Comparison of ENCODE assay signal across 9 cellular contexts in genomic region chr12:116324684-116325664, GRCh38. TPM values are rescaled to one million over a fixed set of nuclear protein-coding genes. Genes with fewer than 3 reads are reported as not detected.
DNase-seq lines count a peak whose midpoint lies in the region; ATAC-seq and TF ChIP-seq lines count a peak whose summit lies in the region.
"Had no signal": no experiment of that assay in that cellular context is flagged by ENCODE, and none has a peak within 500 bp of the region (broad histone marks: within the 10 kb centered on the region; RNA-seq: fewer than 3 reads in every experiment).

No MANE protein-coding gene starts in this region.

- 95% methylated on average over 5 of the region's 5 CpGs for WGBS in mesenchymal stem cell

- TF ChIP-seq CTCF in GM13976 (IDR thresholded peaks at IDR 0.05; ENCODE audit: borderline replicate concordance, control extremely low read depth, extremely low read depth, insufficient read depth, missing control alignments) = no peak

- no peak overlapping the region for H3K14ac ChIP-seq in mesenchymal stem cell (ENCODE audit: low read length in 2 of 2)

- no peak overlapping the region for H2BK120ac ChIP-seq in mesenchymal stem cell (ENCODE audit: low read depth, low read length)

- H2AK5ac ChIP-seq in mesenchymal stem cell (ENCODE audit: low read length, severe bottlenecking) = no peak overlapping the region

- H3K4me3 ChIP-seq in mesenchymal stem cell (ENCODE audit: insufficient read depth in 1 of 2, low read depth in 1 of 2, low read length in 2 of 2) = no peak overlapping the region

- H3K27ac ChIP-seq in mesenchymal stem cell (ENCODE audit: low read length, poor library complexity, severe bottlenecking) = no peak overlapping the region

- no peaks in the 10 kb centered on the region for H3K9me3 ChIP-seq in mesenchymal stem cell (ENCODE audit: control insufficient read depth, low read length)

- H4K8ac ChIP-seq in mesenchymal stem cell (ENCODE audit: low read length) = no peak overlapping the region

- no peaks in the 10 kb centered on the region for H3K27me3 ChIP-seq in mesenchymal stem cell (ENCODE audit: control insufficient read depth in 1 of 2, insufficient read depth in 1 of 2, low read length in 2 of 2)

- H4K91ac ChIP-seq in mesenchymal stem cell (ENCODE audit: low read length) = no peak overlapping the region

- no peak overlapping the region for H2BK5ac ChIP-seq in mesenchymal stem cell (ENCODE audit: low read depth, low read length, poor library complexity, severe bottlenecking)

- H2AFZ ChIP-seq in mesenchymal stem cell (ENCODE audit: low read depth, low read length) = no peak overlapping the region

- peak overlapping the region in 1 of 2 experiments; percentile 24 for H3K18ac ChIP-seq in mesenchymal stem cell (ENCODE audit: low read depth in 1 of 2, low read length in 2 of 2)

- DNase-seq in GM13976 (ENCODE audit: low spot score) (peak; percentile 58), Kasumi-1 (lab: John Stamatoyannopoulos, UW) (peak; percentile 79 to 81), germinal center (ENCODE audit: low spot score) (peak; percentile 61), midbrain (lab: John Stamatoyannopoulos, UW) (no peak), SK-N-DZ (ENCODE audit: low spot score) (no peak), mesenchymal stem cell (no peak), kidney tubule cell (ENCODE audit: low spot score) (no peak)

- H3K9ac ChIP-seq in mesenchymal stem cell (ENCODE audit: low read length) = no peak overlapping the region

- no peaks in the 10 kb centered on the region for H3K79me1 ChIP-seq in mesenchymal stem cell (replicated peaks; ENCODE audit: low read length, poor library complexity, severe bottlenecking)

- ATAC-seq in GM21529 (IDR thresholded peaks at IDR 0.05; ENCODE audit: unreplicated experiment) = peak; percentile 94
- ATAC-seq: HCT116 had no signal

- H3K36me3 ChIP-seq in mesenchymal stem cell (ENCODE audit: control insufficient read depth in 1 of 2, insufficient read depth in 2 of 2, low read depth in 1 of 2, low read length in 2 of 2) = no peaks in the 10 kb centered on the region

- no peak overlapping the region for H2BK12ac ChIP-seq in mesenchymal stem cell (ENCODE audit: low read length in 2 of 2)

- H2BK15ac ChIP-seq in mesenchymal stem cell (ENCODE audit: low read depth, poor library complexity, severe bottlenecking) = no peak overlapping the region

- H3K4me2 ChIP-seq in mesenchymal stem cell (ENCODE audit: low read length, poor library complexity, severe bottlenecking) = no peak overlapping the region

- H3K23ac ChIP-seq in mesenchymal stem cell (ENCODE audit: low read length in 2 of 2) = no peak overlapping the region

- H3K4ac ChIP-seq in mesenchymal stem cell (ENCODE audit: low read depth in 1 of 2, low read length in 2 of 2) = no peak overlapping the region

- in situ Hi-C loops in GM13976 (cut with MboI; ENCODE audit: low sequenced_read_pairs, unreplicated experiment) = no loop called here

- H3K4me1 ChIP-seq in mesenchymal stem cell (ENCODE audit: control insufficient read depth, insufficient read depth, low read depth, low read length) = no peaks in the 10 kb centered on the region

RNA-seq across cellular contexts. Expression of gene MED13L, which starts 47.5 kb away (rescaled TPM):
- polyA plus RNA-seq in SK-N-DZ (2014; cell fraction: cytosol; rRNA removed) = 15.1 and 23.1 TPM in 2 replicates
- 12.0 and 24.7 TPM in 2 replicates for polyA plus RNA-seq in SK-N-DZ (2014; cell fraction: nucleus; rRNA removed)
- polyA plus RNA-seq in mesenchymal stem cell (2013, experiment 1 of 2) = 24.7 TPM
- 25.6 TPM for polyA plus RNA-seq in mesenchymal stem cell (2013, experiment 2 of 2)

Comparison
In these comparisons a context has a peak if more than half of its experiments do, and no peak if none do; other contexts are left out.
1. DNase-seq: peak in GM13976 (single experiment), Kasumi-1 (2 of 2) and germinal center (single experiment); none in midbrain (single experiment), SK-N-DZ (single experiment), mesenchymal stem cell (single experiment) and kidney tubule cell (single experiment).